In genomic region chr9:72533322-72533721, GRCh38 we compare ENCODE assay signal across 23 cellular contexts. TPM values are rescaled to one million over a fixed set of nuclear protein-coding genes. Genes with fewer than 3 reads are reported as not detected.
DNase-seq lines count a peak whose midpoint lies in the region; TF ChIP-seq lines count a peak whose summit lies in the region.
"Had no signal": no experiment of that assay in that cellular context is flagged by ENCODE, and none has a peak within 500 bp of the region (broad histone marks: within the 10 kb centered on the region; RNA-seq: fewer than 3 reads in every experiment).

No MANE protein-coding gene starts in this region.

- H3K4me1 Mint-ChIP-seq in mesothelial cell of epicardium = peaks cover 19% of the 10 kb centered on the region
- H3K4me1 Mint-ChIP-seq: naive B cell; stimulated activated naive B cell treated with anti-CD40 and anti-IgM and Interleukin-4, amounts not matched to agents 10 μg/mL and 1 μg/mL and 100 μg/mL, for 72 hours had no signal

- DNase-seq in NCI-H82 (lab: John Stamatoyannopoulos, UW) = peak; percentile 48
- DNase-seq in NCI-H82 treated with DMSO at 0.1 percent for 48 hours (lab: John Stamatoyannopoulos, UW; ENCODE audit: unreplicated experiment) = no peak
- DNase-seq in astrocyte of the spinal cord (ENCODE audit: low read depth, low spot score) = peak; percentile 59
- DNase-seq in mesothelial cell of epicardium (ENCODE audit: low spot score in 2 of 2, unreplicated experiment in 2 of 2) = no peak
- DNase-seq in uterus = peak in 1 of 2 donors; percentile 58
- DNase-seq in activated CD4-positive, alpha-beta T cell treated with anti-CD3 and anti-CD28 coated beads for 4 hours = no peak
- no peak for DNase-seq in foreskin melanocyte
- DNase-seq in NCI-H2081 treated with DMSO at 0.1 percent for 48 hours (lab: John Stamatoyannopoulos, UW) = no peak
- DNase-seq: activated CD4-positive, alpha-beta T cell treated with anti-CD3 and anti-CD28 coated beads, Interleukin-2, amount 50 U/mL, for 4 hours; activated T-cell treated with anti-CD3 and anti-CD28 coated beads, Interleukin-2, amount 50 U/mL, for 24 hours; GF-D8; hippocampal formation; left ventricle myocardium inferior; MG63; naive B cell; NCI-H187; OCI-M1; stimulated activated CD4-positive, alpha-beta T cell treated with anti-CD3 and anti-CD28 coated beads, Interleukin-12 subunit alpha, Interleukin-12 subunit beta, amount 100 ng/mL, for 4 hours; stimulated activated naive B cell treated with anti-CD40 and anti-IgM and Interleukin-4, amounts not matched to agents 10 μg/mL and 1 μg/mL and 100 μg/mL, for 72 hours; trophoblast cell had no signal

- TF ChIP-seq CTCF in astrocyte of the spinal cord (IDR thresholded peaks at IDR 0.05; ENCODE audit: low read depth, low read length) (no peak), mesothelial cell of epicardium (IDR thresholded peaks at IDR 0.05; ENCODE audit: unreplicated experiment) (no peak), uterus (IDR thresholded peaks at IDR 0.05) (no peak)

- no peaks in the 10 kb centered on the region for H3K36me3 ChIP-seq in uterus
- H3K36me3 ChIP-seq: HAP-1, left ventricle myocardium inferior, MG63 had no signal

- TF ChIP-seq POLR2A in uterus (IDR thresholded peaks at IDR 0.05) = no peak

- H3K27me3 Mint-ChIP-seq in mesothelial cell of epicardium (ENCODE audit: low read depth) = no peaks in the 10 kb centered on the region
- H3K27me3 Mint-ChIP-seq: activated naive CD4-positive, alpha-beta T cell treated with anti-CD3 and anti-CD28 coated beads, Interleukin-2, amount 50 U/mL, for 24 hours; activated T-cell treated with anti-CD3 and anti-CD28 coated beads, Interleukin-2, amount 50 U/mL, for 24 hours had no signal

- no peaks in the 10 kb centered on the region for H3K27me3 ChIP-seq in uterus
- H3K27me3 ChIP-seq: MG63 had no signal

- H3K4me3 ChIP-seq in astrocyte of the spinal cord (ENCODE audit: low read depth, low read length) = no peak overlapping the region
- no peak overlapping the region for H3K4me3 ChIP-seq in uterus
- H3K4me3 ChIP-seq: HAP-1, left ventricle myocardium inferior, MG63, SK-N-MC had no signal

- intact Hi-C loops in uterus (cut with DNase I; ENCODE audit: low total_unique reads) = no loop called here

- H3K9me3 ChIP-seq in uterus = no peaks in the 10 kb centered on the region
- H3K9me3 ChIP-seq: MG63 had no signal

- H3K27ac Mint-ChIP-seq in mesothelial cell of epicardium = peak overlapping the region; percentile 47
- H3K27ac Mint-ChIP-seq: activated naive CD4-positive, alpha-beta T cell treated with anti-CD3 and anti-CD28 coated beads, Interleukin-2, amount 50 U/mL, for 24 hours; activated T-cell treated with anti-CD3 and anti-CD28 coated beads, Interleukin-2, amount 50 U/mL, for 24 hours; stimulated activated naive B cell treated with anti-CD40 and anti-IgM and Interleukin-4, amounts not matched to agents 10 μg/mL and 1 μg/mL and 100 μg/mL, for 72 hours had no signal

- H3K27ac ChIP-seq in uterus = peak overlapping the region; percentile 72 to 85
- H3K27ac ChIP-seq: left ventricle myocardium inferior, SK-N-MC had no signal

- H3K36me3 Mint-ChIP-seq in mesothelial cell of epicardium = peaks cover 4% of the 10 kb centered on the region
- H3K36me3 Mint-ChIP-seq: naive B cell had no signal

- in situ Hi-C loops in astrocyte of the spinal cord (cut with HindIII; ENCODE audit: low sequenced_read_pairs) = no loop called here

- peaks cover 12% of the 10 kb centered on the region for H3K9me3 Mint-ChIP-seq in mesothelial cell of epicardium
- H3K9me3 Mint-ChIP-seq: activated naive CD4-positive, alpha-beta T cell treated with anti-CD3 and anti-CD28 coated beads, Interleukin-2, amount 50 U/mL, for 24 hours had no signal

- H3K4me3 Mint-ChIP-seq in mesothelial cell of epicardium = no peak overlapping the region
- H3K4me3 Mint-ChIP-seq: activated naive CD4-positive, alpha-beta T cell treated with anti-CD3 and anti-CD28 coated beads, Interleukin-2, amount 50 U/mL, for 24 hours; activated T-cell treated with anti-CD3 and anti-CD28 coated beads, Interleukin-2, amount 50 U/mL, for 24 hours; naive B cell; stimulated activated naive B cell treated with anti-CD40 and anti-IgM and Interleukin-4, amounts not matched to agents 10 μg/mL and 1 μg/mL and 100 μg/mL, for 72 hours had no signal

- H3K4me1 ChIP-seq in uterus = peaks cover 0 to 5% of the 10 kb centered on the region in 2 donors
- H3K4me1 ChIP-seq: left ventricle myocardium inferior had no signal

RNA-seq across cellular contexts. Expression of gene TMC1, which starts 11.9 kb away (rescaled TPM):
- total RNA-seq in mesothelial cell of epicardium = 0.22 to 0.29 TPM in 2 of 3 replicates, not detected in the other
- under 1 TPM in 3 of 4 donors, not detected in 1; under 0.01 to 0.95 (median 0.90) TPM for total RNA-seq in uterus

Comparison
In these comparisons a context has a peak if more than half of its experiments do, and no peak if none do; other contexts are left out.
1. DNase-seq: peak in NCI-H82 (single experiment) and astrocyte of the spinal cord (single experiment); none in NCI-H82 treated with DMSO at 0.1 percent for 48 hours (single experiment), mesothelial cell of epicardium (0 of 2), activated CD4-positive, alpha-beta T cell treated with anti-CD3 and anti-CD28 coated beads for 4 hours (0 of 2), foreskin melanocyte (single experiment) and NCI-H2081 treated with DMSO at 0.1 percent for 48 hours (single experiment).